In genomic region chr2:28394997-28395333, GRCh38 we compare ENCODE assay signal across 9 cellular contexts. TPM values are rescaled to one million over a fixed set of nuclear protein-coding genes. Genes with fewer than 3 reads are reported as not detected.
DNase-seq lines count a peak whose midpoint lies in the region; ATAC-seq and TF ChIP-seq lines count a peak whose summit lies in the region.
"Had no signal": no experiment of that assay in that cellular context is flagged by ENCODE, and none has a peak within 500 bp of the region (broad histone marks: within the 10 kb centered on the region; RNA-seq: fewer than 3 reads in every experiment).

No MANE protein-coding gene starts in this region.

- WGBS in esophagus squamous epithelium, 2 donors = 0 to 9% methylated on average over 6 to 7 of the region's 7 CpGs
- WGBS in ovary, 3 donors = 1% methylated on average over 7 of the region's 7 CpGs

- no peak for ATAC-seq in HG02678 (IDR thresholded peaks at IDR 0.05; ENCODE audit: unreplicated experiment)

- no peak for TF ChIP-seq POLR2A in Peyer's patch (IDR thresholded peaks at IDR 0.05)
- TF ChIP-seq POLR2A in esophagus squamous epithelium (IDR thresholded peaks at IDR 0.05) = no peak
- no peak for TF ChIP-seq POLR2A in ovary (IDR thresholded peaks at IDR 0.05)

- H3K36me3 ChIP-seq in BE2C (0 out of 2 replicates have a peak, but pooled peaks cover 8% of the 10 kb centered on the region), Peyer's patch (peaks cover 0 to 12% (median 0%) of the 10 kb centered on the region in 3 donors), esophagus squamous epithelium (peaks cover 0 to 38% (median 5%) of the 10 kb centered on the region in 3 donors), ovary (no peaks in the 10 kb centered on the region)

- no peaks in the 10 kb centered on the region for H3K27me3 ChIP-seq in BE2C
- H3K27me3 ChIP-seq in Peyer's patch = no peaks in the 10 kb centered on the region
- no peaks in the 10 kb centered on the region for H3K27me3 ChIP-seq in esophagus squamous epithelium
- no peaks in the 10 kb centered on the region for H3K27me3 ChIP-seq in ovary

- intact Hi-C loops in esophagus squamous epithelium (cut with DNase I) = loop anchor here (5.0 to 10.0 kb wide), 3 partner anchors 118 to 680 kb away; no protein-coding TSS in a partner anchor
- intact Hi-C loops in ovary (cut with DNase I) = loop anchor here (5.0 to 10.0 kb wide), 9 partner anchors 53 to 688 kb away; partner anchors contain the start of genes BABAM2 (in 2 of the 4), MRPL33 (in 2 of the 4) and RBKS (in 2 of the 4)

- TF ChIP-seq EP300 in ovary (IDR thresholded peaks at IDR 0.05) = no peak

- TF ChIP-seq CTCF in BE2C (IDR thresholded peaks at IDR 0.05; ENCODE audit: low read depth, low read length) (no peak), Peyer's patch (IDR thresholded peaks at IDR 0.05) (no peak), esophagus squamous epithelium (IDR thresholded peaks at IDR 0.05) (no peak), ovary (IDR thresholded peaks at IDR 0.05) (peak in 1 of 3 donors; percentile 5)

- H3K4me1 ChIP-seq in BE2C (peaks cover 4% of the 10 kb centered on the region), Peyer's patch (peaks cover 0 to 30% (median 11%) of the 10 kb centered on the region in 4 donors), esophagus squamous epithelium (peaks cover 26 to 50% (median 30%) of the 10 kb centered on the region in 3 donors), ovary (ENCODE audit: insufficient read depth) (peaks cover 19% of the 10 kb centered on the region)

- no peaks in the 10 kb centered on the region for H3K9me3 ChIP-seq in BE2C
- H3K9me3 ChIP-seq in Peyer's patch = no peaks in the 10 kb centered on the region
- H3K9me3 ChIP-seq in esophagus squamous epithelium = no peaks in the 10 kb centered on the region
- H3K9me3 ChIP-seq in ovary = no peaks in the 10 kb centered on the region

- DNase-seq in BE2C (no peak), Peyer's patch (no peak), esophagus squamous epithelium (lab: John Stamatoyannopoulos, UW) (no peak), ovary (no peak), NCI-H187 (lab: John Stamatoyannopoulos, UW) (no peak), NCI-H2227 (lab: John Stamatoyannopoulos, UW; ENCODE audit: unreplicated experiment) (no peak)
- no peak for DNase-seq in activated CD4-positive, CD25-positive, alpha-beta regulatory T cell treated with anti-CD3 and anti-CD28 coated beads, Interleukin-2, amount 50 U/mL, for 72 hours
- DNase-seq: DMS79 treated with DMSO at 0.1 percent for 48 hours had no signal

- H3K27ac ChIP-seq in Peyer's patch (peak overlapping the region; percentile 83 to 100 (median 100)), esophagus squamous epithelium (peak overlapping the region; percentile 100), ovary (peak overlapping the region; percentile 98 to 99)

- H3K4me3 ChIP-seq in BE2C (ENCODE audit: low read depth, low read length) (peak overlapping the region; percentile 88), Peyer's patch (peak overlapping the region; percentile 60 to 90 (median 80)), esophagus squamous epithelium (peak overlapping the region; percentile 84 to 98 (median 97)), ovary (peak overlapping the region; percentile 85)

RNA-seq across cellular contexts. Expression of gene FOSL2, which starts 2.3 kb away (rescaled TPM):
- polyA plus RNA-seq in BE2C (2012; ENCODE audit: insufficient read depth, insufficient read length, low read depth) = 16.2 TPM
- total RNA-seq in Peyer's patch (100 to 1,000 TPM in 3 of 4 donors, 10 to 100 TPM in 1; 46.2 to 239 (median 207) TPM), esophagus squamous epithelium (100 to 1,000 TPM; 100 to 234 (median 144) TPM), ovary (100 to 1,000 TPM; 117 to 322 (median 152) TPM)
- 10 to 100 TPM; 56.2 to 75.7 TPM for polyA plus RNA-seq in ovary
